In the genomic region with DNA sequence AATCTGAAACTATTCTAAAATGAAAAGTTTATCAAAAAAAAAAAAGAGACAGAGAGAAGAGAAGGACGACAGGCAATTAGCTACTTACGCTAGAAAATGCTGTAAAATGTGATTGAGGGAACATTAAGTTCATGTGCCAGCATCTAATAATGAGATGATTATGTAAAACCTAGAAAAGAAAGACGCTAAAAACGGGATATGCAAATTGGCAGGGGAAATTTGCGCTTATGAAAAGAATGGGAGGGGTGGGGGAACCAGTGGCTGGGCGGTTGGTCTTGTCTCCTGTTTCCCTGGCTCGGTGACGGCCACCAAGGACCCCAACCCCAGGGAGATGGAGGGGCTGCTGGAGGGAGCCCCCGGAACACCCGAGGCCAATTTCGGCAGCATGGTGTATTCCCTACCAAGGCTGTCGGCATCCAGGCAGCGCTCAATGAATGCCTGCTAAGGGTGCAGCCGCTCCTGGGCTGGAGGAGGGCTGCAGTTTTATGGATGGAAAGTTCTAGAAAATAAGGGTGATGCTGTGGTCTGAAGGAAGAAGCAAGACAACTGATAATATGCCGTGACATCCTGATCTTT, we compare ENCODE assay signal across 21 cellular contexts. TPM values are rescaled to one million over a fixed set of nuclear protein-coding genes. Genes with fewer than 3 reads are reported as not detected.
DNase-seq lines count a peak whose midpoint lies in the region; ATAC-seq and TF ChIP-seq lines count a peak whose summit lies in the region.
"Had no signal": no experiment of that assay in that cellular context is flagged by ENCODE, and none has a peak within 500 bp of the region (broad histone marks: within the 10 kb centered on the region; RNA-seq: fewer than 3 reads in every experiment).

No MANE protein-coding gene starts in this region.

- H3K27me3 ChIP-seq in GM06990 (replicated peaks; ENCODE audit: control insufficient read depth, insufficient read depth, low read length): no peaks in the 10 kb centered on the region

- TF ChIP-seq CTCF in GM06990 (IDR thresholded peaks at IDR 0.05; ENCODE audit: insufficient read depth, low read length, poor library complexity, severe bottlenecking): no peak

- H3K36me3 ChIP-seq in GM06990 (ENCODE audit: control insufficient read depth, insufficient read depth, low read length): peaks cover 4% of the 10 kb centered on the region

- DNase-seq in GM06990 (ENCODE audit: extremely low read depth, insufficient read length) (no peak), GM19240 (ENCODE audit: insufficient read length, low spot score) (peak; percentile 50), putamen (ENCODE audit: low spot score) (peak; percentile 64), SIG-M5 treated with dmso at 0.1 percent for 504 hours (lab: John Stamatoyannopoulos, UW; ENCODE audit: unreplicated experiment) (no peak), mesenteric fat pad (ENCODE audit: low spot score) (no peak)
- no peak for DNase-seq in effector CD8-positive, alpha-beta T cell (lab: John Stamatoyannopoulos, UW)
- DNase-seq: activated CD8-positive, alpha-beta T cell treated with anti-CD3 and anti-CD28 coated beads for 36 hours; activated naive CD8-positive, alpha-beta T cell treated with anti-CD3 and anti-CD28 coated beads for 36 hours; DND-41; HCEC 1CT; left cardiac atrium; mammary epithelial cell; NCI-H1092 treated with DMSO at 0.1 percent for 48 hours; NCI-H2029 treated with DMSO at 0.1 percent for 48 hours; NCI-H345; NCI-H774; SHP77 treated with DMSO at 0.1 percent for 48 hours had no signal

- H3K4me3 ChIP-seq in GM06990 (replicated peaks; ENCODE audit: low read depth, low read length): peak overlapping the region; percentile 50

- no peak for ATAC-seq in GM21423 (IDR thresholded peaks at IDR 0.05; ENCODE audit: unreplicated experiment)
- ATAC-seq: activated CD8-positive, alpha-beta T cell treated with anti-CD3 and anti-CD28 coated beads for 36 hours; left cardiac atrium had no signal

- H3K27ac ChIP-seq in angular gyrus (ENCODE audit: low read depth, low read length): peak overlapping the region; percentile 81
- H3K27ac ChIP-seq: C4-2B had no signal

RNA-seq across cellular contexts. Expression of a gene that starts 34.2 kb away (rescaled TPM):
- 1.7 TPM for total RNA-seq in mesenteric fat pad
- total RNA-seq: LHCN-M2 had no signal

RNA-seq across cellular contexts. Expression of a gene that starts 52.9 kb away (rescaled TPM):
- total RNA-seq in mesenteric fat pad: 1.1 TPM

Comparison
In these comparisons a context has a peak if more than half of its experiments do, and no peak if none do; other contexts are left out.
1. DNase-seq: peak in GM19240 (single experiment) and putamen (single experiment); none in GM06990 (single experiment), SIG-M5 treated with dmso at 0.1 percent for 504 hours (single experiment), effector CD8-positive, alpha-beta T cell (single experiment) and mesenteric fat pad (single experiment).